Comparison of ENCODE assay signal across 17 cellular contexts in genomic region chr1:38962560-38962959, GRCh38. TPM values are rescaled to one million over a fixed set of nuclear protein-coding genes. Genes with fewer than 3 reads are reported as not detected.
DNase-seq lines count a peak whose midpoint lies in the region; ATAC-seq and TF ChIP-seq lines count a peak whose summit lies in the region.
"Had no signal": no experiment of that assay in that cellular context is flagged by ENCODE, and none has a peak within 500 bp of the region (broad histone marks: within the 10 kb centered on the region; RNA-seq: fewer than 3 reads in every experiment).

No MANE protein-coding gene starts in this region.

- H2BK15ac ChIP-seq in IMR-90 (ENCODE audit: low read depth, low read length) (no peak overlapping the region), mesendoderm (replicated peaks; ENCODE audit: low read depth) (no peak overlapping the region)

- H2BK120ac ChIP-seq in IMR-90 (ENCODE audit: low read depth, low read length) (0 out of 2 replicates have a peak overlapping the region, but pooled peaks have one; percentile 37), mesendoderm (ENCODE audit: low read depth, low read length) (no peak overlapping the region)

- H3K4me3 ChIP-seq in IMR-90 (ENCODE audit: insufficient read depth, low read depth, low read length) = no peak overlapping the region
- H3K4me3 ChIP-seq in adipocyte (ENCODE audit: low read length) = no peak overlapping the region
- no peak overlapping the region for H3K4me3 ChIP-seq in mesendoderm (ENCODE audit: low read length)
- H3K4me3 ChIP-seq: BLaER1 had no signal

- H2AFZ ChIP-seq in IMR-90 (replicated peaks; ENCODE audit: low read length, poor library complexity) = no peak overlapping the region
- H2AFZ ChIP-seq: parathyroid adenoma had no signal

- peak overlapping the region; percentile 69 for H2BK5ac ChIP-seq in IMR-90 (ENCODE audit: low read depth, low read length, poor library complexity, severe bottlenecking)
- no peak overlapping the region for H2BK5ac ChIP-seq in mesendoderm (ENCODE audit: low read length)

- H2AK9ac ChIP-seq in IMR-90 (replicated peaks; ENCODE audit: low read depth, low read length, poor library complexity) = no peak overlapping the region

- H3K23ac ChIP-seq in IMR-90 (ENCODE audit: low read depth, low read length) (no peak overlapping the region), mesendoderm (ENCODE audit: low read length) (no peak overlapping the region)

- BruUV-seq in IMR-90 (replicated peaks; lab: Mats Ljungman, UMichigan) = no TSS peak

- no peaks in the 10 kb centered on the region for H3K79me2 ChIP-seq in mesendoderm (ENCODE audit: control insufficient read depth, insufficient read depth, low read length)
- H3K79me2 ChIP-seq: parathyroid adenoma had no signal

- H3K79me1 ChIP-seq in IMR-90 (ENCODE audit: low read depth in 1 of 2, low read length in 2 of 2) (no peaks in the 10 kb centered on the region), mesendoderm (ENCODE audit: low read length) (no peaks in the 10 kb centered on the region)

- no peak for TF ChIP-seq CTCF in IMR-90 (conservative IDR thresholded peaks at IDR 0.05; ENCODE audit: low read depth, low read length)

- H3K9me1 ChIP-seq in IMR-90 (ENCODE audit: insufficient read depth, low read length) = 0 out of 2 replicates have a peak, but pooled peaks cover 3% of the 10 kb centered on the region

- no peak overlapping the region for H4K8ac ChIP-seq in IMR-90 (ENCODE audit: low read depth in 2 of 2, low read length in 2 of 2)
- no peak overlapping the region for H4K8ac ChIP-seq in mesendoderm (ENCODE audit: low read depth, low read length)

- H3K18ac ChIP-seq in IMR-90 (ENCODE audit: low read depth, low read length) = no peak overlapping the region
- H3K18ac ChIP-seq in mesendoderm (ENCODE audit: low read length) = no peak overlapping the region

- 0 out of 2 replicates have a peak overlapping the region, but pooled peaks have one; percentile 52 for H3K14ac ChIP-seq in IMR-90 (replicated peaks; ENCODE audit: low read depth, low read length)

- no peaks in the 10 kb centered on the region for H3K27me3 ChIP-seq in IMR-90 (ENCODE audit: control insufficient read depth, insufficient read depth, low read length)
- no peaks in the 10 kb centered on the region for H3K27me3 ChIP-seq in adipocyte (replicated peaks; ENCODE audit: control insufficient read depth, insufficient read depth, low read length)
- H3K27me3 ChIP-seq in mesendoderm (ENCODE audit: insufficient read depth, low read length, poor library complexity) = no peaks in the 10 kb centered on the region
- H3K27me3 ChIP-seq: BLaER1 had no signal

- H2BK20ac ChIP-seq in IMR-90 (ENCODE audit: low read depth, low read length) = no peak overlapping the region

- H3K27ac ChIP-seq in IMR-90 (ENCODE audit: insufficient read depth, low read length) = no peak overlapping the region
- no peak overlapping the region for H3K27ac ChIP-seq in mesendoderm (ENCODE audit: low read depth, low read length)
- H3K27ac ChIP-seq: BLaER1, parathyroid adenoma, VCaP had no signal

- intact Hi-C loops in IMR-90 (cut with micrococcal nuclease) = no loop called here

- dilution Hi-C loops in IMR-90 (cut with HindIII; ENCODE audit: low sequenced_read_pairs, unreplicated experiment) = no loop called here

- H4K5ac ChIP-seq in IMR-90 (ENCODE audit: low read depth, low read length) = no peak overlapping the region
- no peak overlapping the region for H4K5ac ChIP-seq in mesendoderm (ENCODE audit: low read length)

- H3K4me2 ChIP-seq in IMR-90 (ENCODE audit: low read depth, low read length) (peak overlapping the region; percentile 12; the same call in 1 of the 2 replicates), mesendoderm (ENCODE audit: low read length) (no peak overlapping the region)
- H3K4me2 ChIP-seq: BLaER1 had no signal

- TF ChIP-seq POLR2A in IMR-90 (IDR thresholded peaks at IDR 0.05; ENCODE audit: low read depth, low read length) = no peak

- H3K4me1 ChIP-seq in IMR-90 (ENCODE audit: control insufficient read depth, insufficient read depth, low read length) (peaks cover 5% of the 10 kb centered on the region), adipocyte (ENCODE audit: control insufficient read depth, insufficient read depth, low read length) (peaks cover 11% of the 10 kb centered on the region), mesendoderm (ENCODE audit: control insufficient read depth, low read depth, low read length) (no peaks in the 10 kb centered on the region)
- H3K4me1 ChIP-seq: BLaER1, parathyroid adenoma had no signal

- no peaks in the 10 kb centered on the region for H3K9me3 ChIP-seq in IMR-90 (ENCODE audit: control insufficient read depth, insufficient read depth, low read length)
- H3K9me3 ChIP-seq in adipocyte (ENCODE audit: control insufficient read depth, low read length) = no peaks in the 10 kb centered on the region
- H3K9me3 ChIP-seq: BLaER1, SK-N-SH had no signal

- H4K91ac ChIP-seq in IMR-90 (ENCODE audit: insufficient read depth, low read depth, low read length) = no peak overlapping the region

- H4K20me1 ChIP-seq in IMR-90 (ENCODE audit: insufficient read depth, low read length) = no peaks in the 10 kb centered on the region
- H4K20me1 ChIP-seq: BLaER1 had no signal

- WGBS in IMR-90 (ENCODE audit: extremely low coverage in 2 of 2, insufficient read length in 1 of 2), 2 experiments = no CpG with 5 or more reads among the region's 7 CpGs
- WGBS in mesendoderm (ENCODE audit: extremely low coverage, insufficient coverage, low lambda C conversion rate) = no CpG with 5 or more reads among the region's 7 CpGs

- no peaks in the 10 kb centered on the region for H3K36me3 ChIP-seq in IMR-90 (ENCODE audit: control insufficient read depth, insufficient read depth, low read length)
- H3K36me3 ChIP-seq in adipocyte (ENCODE audit: control insufficient read depth, insufficient read depth, low read length, severe bottlenecking) = no peaks in the 10 kb centered on the region
- H3K36me3 ChIP-seq in mesendoderm (ENCODE audit: control insufficient read depth, insufficient read depth, low read length) = no peaks in the 10 kb centered on the region
- H3K36me3 ChIP-seq: BLaER1 had no signal

- no peak overlapping the region for H3K9ac ChIP-seq in IMR-90 (ENCODE audit: low read depth, low read length)
- H3K9ac ChIP-seq in adipocyte (ENCODE audit: low read length) = no peak overlapping the region
- no peak overlapping the region for H3K9ac ChIP-seq in mesendoderm (ENCODE audit: low read length)
- H3K9ac ChIP-seq: BLaER1, parathyroid adenoma, SK-N-SH had no signal

- in situ Hi-C loops in IMR-90 (cut with MboI; ENCODE audit: low sequenced_read_pairs) = no loop called here

- TF ChIP-seq RAD21 in IMR-90 (IDR thresholded peaks at IDR 0.05; ENCODE audit: low read length) = no peak

- CTCF ChIA-PET in IMR-90 (lab: Yijun Ruan, JAX) = no interaction called here

- H3K4ac ChIP-seq in IMR-90 (ENCODE audit: low read depth, low read length) (0 out of 2 replicates have a peak overlapping the region, but pooled peaks have one; percentile 36), mesendoderm (ENCODE audit: low read depth, low read length) (no peak overlapping the region)

- H3K56ac ChIP-seq in IMR-90 (ENCODE audit: extremely low read depth, insufficient read depth, low read length) = no peak overlapping the region
- no peak overlapping the region for H3K56ac ChIP-seq in mesendoderm (ENCODE audit: low read length)

- DNase-seq in EL (peak; percentile 73), IMR-90 (peak; percentile 28), adipocyte (ENCODE audit: low read depth) (peak; percentile 43), kidney tubule cell (ENCODE audit: low spot score) (peak; percentile 30), hypothalamus (lab: John Stamatoyannopoulos, UW) (no peak), mesendoderm (no peak), cerebellar cortex (ENCODE audit: low spot score) (no peak), NCI-H748 treated with DMSO at 0.1 percent for 48 hours (lab: John Stamatoyannopoulos, UW) (no peak)
- DNase-seq: activated gamma-delta T cell; effector memory CD4-positive, alpha-beta T cell; NCI-H1105 treated with DMSO at 0.1 percent for 48 hours; OCI-M1; SK-N-SH had no signal

- H2AK5ac ChIP-seq in IMR-90 (ENCODE audit: low read depth, low read length) (no peak overlapping the region), mesendoderm (ENCODE audit: low read length) (no peak overlapping the region)

- ATAC-seq in IMR-90 (ENCODE audit: low read depth) = peak; percentile 22; the same call in 1 of the 2 replicates

- POLR2A ChIA-PET in IMR-90 (lab: Charles Lee; ENCODE audit: unreplicated experiment) = no interaction called here

TF ChIP-seq in IMR-90, 13 proteins besides CTCF, POLR2A, EP300 and RAD21:
- TF ChIP-seq CEBPB (IDR thresholded peaks at IDR 0.05; ENCODE audit: low read depth, low read length) = peak; percentile 95
- no peak for TF ChIP-seq FOS (IDR thresholded peaks at IDR 0.05; ENCODE audit: low read depth, low read length)

RNA-seq across cellular contexts. Expression of gene RHBDL2, which starts 20.9 kb away (rescaled TPM):
- total RNA-seq in IMR-90 (2012; rRNA removed) = 0.28 and 0.36 TPM in 2 replicates
- 0.30 and 0.38 TPM in 2 replicates for polyA plus RNA-seq in IMR-90 (2012; rRNA removed)
- polyA plus RNA-seq in IMR-90 (2012; cell fraction: cytosol; rRNA removed) = 0.05 and 0.11 TPM in 2 replicates
- polyA plus RNA-seq in IMR-90 (2012; cell fraction: nucleus; rRNA removed; ENCODE audit: low replicate concordance) = 0.17 and 0.41 TPM in 2 replicates
- 0.13 TPM for polyA plus RNA-seq in mesendoderm (2013, experiment 1 of 2)
- polyA plus RNA-seq in mesendoderm (2013, experiment 2 of 2) = 0.13 TPM
- total RNA-seq: activated CD8-positive, alpha-beta memory T cell treated with anti-CD3 and anti-CD28 coated beads for 36 hours had no signal

RNA-seq across cellular contexts. Expression of gene AKIRIN1, which starts 28.5 kb away (rescaled TPM):
- 42.5 and 63.9 TPM in 2 replicates for total RNA-seq in IMR-90 (2012; rRNA removed)
- 37.7 and 44.2 TPM in 2 replicates for polyA plus RNA-seq in IMR-90 (2012; rRNA removed)
- 16.8 and 21.1 TPM in 2 replicates for polyA plus RNA-seq in IMR-90 (2012; cell fraction: cytosol; rRNA removed)
- 8.1 and 24.7 TPM in 2 replicates for polyA plus RNA-seq in IMR-90 (2012; cell fraction: nucleus; rRNA removed; ENCODE audit: low replicate concordance)
- 153 TPM for polyA plus RNA-seq in mesendoderm (2013, experiment 1 of 2)
- polyA plus RNA-seq in mesendoderm (2013, experiment 2 of 2) = 155 TPM

Comparison
In these comparisons a context has a peak if more than half of its experiments do, and no peak if none do; other contexts are left out.
1. DNase-seq: peak in EL (single experiment), IMR-90 (single experiment), adipocyte (single experiment) and kidney tubule cell (single experiment); none in hypothalamus (0 of 51), mesendoderm (single experiment), cerebellar cortex (single experiment) and NCI-H748 treated with DMSO at 0.1 percent for 48 hours (single experiment).